8 cellular contexts compared by ENCODE assay signal in genomic region chr3:24521306-24522154, GRCh38. TPM values are rescaled to one million over a fixed set of nuclear protein-coding genes. Genes with fewer than 3 reads are reported as not detected.
A peak's percentile ranks its signal among the peaks of the same experiment; 100 is the strongest.
DNase-seq lines count a peak whose midpoint lies in the region; ATAC-seq and TF ChIP-seq lines count a peak whose summit lies in the region.

No MANE protein-coding gene starts in this region.

- H3K36me3 ChIP-seq in Karpas-422 (ENCODE audit: insufficient read depth, low read length) (no peaks in the 10 kb centered on the region), colonic mucosa (no peaks in the 10 kb centered on the region)

- no peak overlapping the region for H3K27ac ChIP-seq in Karpas-422 (ENCODE audit: low read length)
- peak overlapping the region; percentile 34 for H3K27ac ChIP-seq in colonic mucosa

- peak; percentile 31 for ATAC-seq in stimulated activated effector memory CD8-positive, alpha-beta T cell treated with anti-CD3 and anti-CD28 coated beads, Interleukin-12 subunit alpha, Interleukin-12 subunit beta, amount 100 ng/mL, for 72 hours
- ATAC-seq in HG03139 (IDR thresholded peaks at IDR 0.05; ENCODE audit: unreplicated experiment), result no peak

- H3K79me2 ChIP-seq in Karpas-422 (ENCODE audit: low read length), result no peaks in the 10 kb centered on the region

- H3K9me3 ChIP-seq in Karpas-422 (ENCODE audit: low read length) (no peaks in the 10 kb centered on the region), colonic mucosa (no peaks in the 10 kb centered on the region)

- peaks cover 3% of the 10 kb centered on the region for H3K9me3 Mint-ChIP-seq in stimulated activated effector memory CD8-positive, alpha-beta T cell treated with anti-CD3 and anti-CD28 coated beads, Interleukin-12 subunit alpha, Interleukin-12 subunit beta, amount 100 ng/mL, for 72 hours
- no peaks in the 10 kb centered on the region for H3K9me3 Mint-ChIP-seq in activated T-cell treated with anti-CD3 and anti-CD28 coated beads, Interleukin-2, amount 50 U/mL, for 24 hours

- H3K9me2 ChIP-seq in Karpas-422 (replicated peaks; ENCODE audit: insufficient read depth, low read length), result no peaks in the 10 kb centered on the region

- H3K27me3 ChIP-seq in Karpas-422 (ENCODE audit: low read length) (no peaks in the 10 kb centered on the region), colonic mucosa (peaks cover 8% of the 10 kb centered on the region)

- H3K9ac ChIP-seq in Karpas-422 (ENCODE audit: low read length) (no peak overlapping the region), colonic mucosa (ENCODE audit: low read depth in 2 of 2, low read length in 2 of 2) (peak overlapping the region; percentile 16 to 32)

- H3K27me3 Mint-ChIP-seq in activated T-cell treated with anti-CD3 and anti-CD28 coated beads, Interleukin-2, amount 50 U/mL, for 24 hours, result peaks cover 59% of the 10 kb centered on the region

- no peak overlapping the region for H3K27ac Mint-ChIP-seq in stimulated activated effector memory CD8-positive, alpha-beta T cell treated with anti-CD3 and anti-CD28 coated beads, Interleukin-12 subunit alpha, Interleukin-12 subunit beta, amount 100 ng/mL, for 72 hours
- no peak overlapping the region for H3K27ac Mint-ChIP-seq in activated T-cell treated with anti-CD3 and anti-CD28 coated beads, Interleukin-2, amount 50 U/mL, for 24 hours

- H3K4me3 Mint-ChIP-seq in stimulated activated effector memory CD8-positive, alpha-beta T cell treated with anti-CD3 and anti-CD28 coated beads, Interleukin-12 subunit alpha, Interleukin-12 subunit beta, amount 100 ng/mL, for 72 hours, result no peak overlapping the region
- H3K4me3 Mint-ChIP-seq in activated T-cell treated with anti-CD3 and anti-CD28 coated beads, Interleukin-2, amount 50 U/mL, for 24 hours, result no peak overlapping the region

- no peaks in the 10 kb centered on the region for H3K4me1 Mint-ChIP-seq in stimulated activated effector memory CD8-positive, alpha-beta T cell treated with anti-CD3 and anti-CD28 coated beads, Interleukin-12 subunit alpha, Interleukin-12 subunit beta, amount 100 ng/mL, for 72 hours
- H3K4me1 Mint-ChIP-seq in activated T-cell treated with anti-CD3 and anti-CD28 coated beads, Interleukin-2, amount 50 U/mL, for 24 hours (ENCODE audit: low read depth), result peaks cover 1% of the 10 kb centered on the region

- H3K36me3 Mint-ChIP-seq in stimulated activated effector memory CD8-positive, alpha-beta T cell treated with anti-CD3 and anti-CD28 coated beads, Interleukin-12 subunit alpha, Interleukin-12 subunit beta, amount 100 ng/mL, for 72 hours, result no peaks in the 10 kb centered on the region
- H3K36me3 Mint-ChIP-seq in activated T-cell treated with anti-CD3 and anti-CD28 coated beads, Interleukin-2, amount 50 U/mL, for 24 hours (ENCODE audit: low read depth), result no peaks in the 10 kb centered on the region

- H3K4me2 ChIP-seq in Karpas-422 (ENCODE audit: low read depth, low read length, poor library complexity, severe bottlenecking), result peak overlapping the region; percentile 53

- no peak overlapping the region for H2AFZ ChIP-seq in Karpas-422 (ENCODE audit: low read length)

- no peaks in the 10 kb centered on the region for H4K20me1 ChIP-seq in Karpas-422 (ENCODE audit: insufficient read depth, low read depth, low read length)

- peak; percentile 39 for DNase-seq in EL
- no peak for DNase-seq in Karpas-422
- DNase-seq in colonic mucosa, result peak; percentile 68
- DNase-seq in kidney tubule cell (ENCODE audit: low spot score), result peak; percentile 62
- no peak for DNase-seq in stimulated activated effector memory CD8-positive, alpha-beta T cell treated with anti-CD3 and anti-CD28 coated beads, Interleukin-12 subunit alpha, Interleukin-12 subunit beta, amount 100 ng/mL, for 72 hours (ENCODE audit: low spot score in 2 of 2)
- no peak for DNase-seq in stimulated activated naive CD4-positive, alpha-beta T cell (lab: John Stamatoyannopoulos, UW)
- DNase-seq in activated T-cell treated with anti-CD3 and anti-CD28 coated beads, Interleukin-2, amount 50 U/mL, for 24 hours, result no peak

- no peak for TF ChIP-seq CTCF in colonic mucosa (IDR thresholded peaks at IDR 0.05)

- H3K4me3 ChIP-seq in Karpas-422 (ENCODE audit: low read length) (peak overlapping the region; percentile 34; the same call in 1 of the 2 replicates), colonic mucosa (peak overlapping the region; percentile 66)

- H3K4me1 ChIP-seq in Karpas-422 (ENCODE audit: low read length), result no peaks in the 10 kb centered on the region
- H3K4me1 ChIP-seq in colonic mucosa, result peaks cover 5% of the 10 kb centered on the region

- intact Hi-C loops in colonic mucosa (cut with DNase I), result no loop called here

RNA-seq across cellular contexts. Expression of gene THRB, which starts 26.9 kb away (rescaled TPM):
- total RNA-seq in Karpas-422 (2014; rRNA removed; shearing (Covaris generic); ENCODE audit: low replicate concordance), result not detected in 2 replicates
- total RNA-seq in colonic mucosa, result 10 to 100 TPM; 23.3 to 27.6 TPM

Comparison
In these comparisons a context has a peak if more than half of its experiments do, and no peak if none do; other contexts are left out.
1. DNase-seq: peak in EL (single experiment), colonic mucosa (single experiment) and kidney tubule cell (single experiment); none in Karpas-422 (single experiment), stimulated activated effector memory CD8-positive, alpha-beta T cell treated with anti-CD3 and anti-CD28 coated beads, Interleukin-12 subunit alpha, Interleukin-12 subunit beta, amount 100 ng/mL, for 72 hours (0 of 2), stimulated activated naive CD4-positive, alpha-beta T cell (0 of 6) and activated T-cell treated with anti-CD3 and anti-CD28 coated beads, Interleukin-2, amount 50 U/mL, for 24 hours (single experiment).
2. RNA of gene THRB, which starts 26.9 kb away (total RNA-seq): 23.3 to 27.6 TPM in colonic mucosa; not detected in Karpas-422; every median in the first group is over 10 times any median in the second.